In the genomic region with DNA sequence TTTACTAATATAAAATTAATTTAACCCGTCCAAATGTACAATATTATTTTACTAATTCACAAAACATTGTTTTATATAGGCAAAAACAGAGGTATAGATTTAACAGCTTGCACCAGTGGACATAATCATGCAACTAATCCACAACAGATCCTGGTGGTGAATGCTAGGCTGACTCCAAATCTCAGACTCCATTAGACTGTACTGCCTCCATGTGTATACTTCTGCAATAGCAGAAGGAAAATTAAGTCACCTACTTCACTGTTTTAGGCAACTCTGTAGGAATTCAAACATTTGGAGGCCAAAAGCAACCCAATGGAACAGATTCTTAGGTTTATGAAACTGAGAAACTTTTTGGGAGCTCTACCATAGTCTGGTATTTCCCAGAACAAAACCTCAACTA, we compare ENCODE assay signal across 9 cellular contexts. TPM values are rescaled to one million over a fixed set of nuclear protein-coding genes. Genes with fewer than 3 reads are reported as not detected.
DNase-seq lines count a peak whose midpoint lies in the region; ATAC-seq and TF ChIP-seq lines count a peak whose summit lies in the region.
"Had no signal": no experiment of that assay in that cellular context is flagged by ENCODE, and none has a peak within 500 bp of the region (broad histone marks: within the 10 kb centered on the region; RNA-seq: fewer than 3 reads in every experiment).

No MANE protein-coding gene starts in this region.

- H3K4me3 ChIP-seq in left ventricle myocardium inferior (no peak overlapping the region), right atrium auricular region (no peak overlapping the region), parathyroid adenoma (ENCODE audit: low read depth, low read length) (no peak overlapping the region)

- H3K36me3 ChIP-seq in left ventricle myocardium inferior (no peaks in the 10 kb centered on the region), right atrium auricular region (no peaks in the 10 kb centered on the region), parathyroid adenoma (ENCODE audit: control insufficient read depth, insufficient read depth, low read length) (no peaks in the 10 kb centered on the region)

- H3K27me3 Mint-ChIP-seq in effector memory CD8-positive, alpha-beta T cell = peaks cover 17 to 23% of the 10 kb centered on the region in 2 donors
- H3K27me3 Mint-ChIP-seq in activated CD4-positive, alpha-beta memory T cell treated with anti-CD3 and anti-CD28 coated beads, Interleukin-2, amount 10 ng/mL, durations not matched to agents 7 days and 5 days = peaks cover 10% of the 10 kb centered on the region

- H3K4me1 Mint-ChIP-seq in effector memory CD8-positive, alpha-beta T cell (ENCODE audit: low read depth in 2 of 2) = no peaks in the 10 kb centered on the region
- H3K4me1 Mint-ChIP-seq in activated CD4-positive, alpha-beta memory T cell treated with anti-CD3 and anti-CD28 coated beads, Interleukin-2, amount 10 ng/mL, durations not matched to agents 7 days and 5 days = no peaks in the 10 kb centered on the region

- TF ChIP-seq CTCF in left ventricle myocardium inferior (IDR thresholded peaks at IDR 0.05; ENCODE audit: borderline replicate concordance) (peak; percentile 46), right atrium auricular region (IDR thresholded peaks at IDR 0.05) (peak in 1 of 2 donors; percentile 57), parathyroid adenoma (IDR thresholded peaks at IDR 0.05) (peak; percentile 49)

- POLR2A ChIA-PET in activated CD4-positive, alpha-beta memory T cell treated with anti-CD3 and anti-CD28 coated beads, Interleukin-2, amount 10 ng/mL, durations not matched to agents 7 days and 5 days (lab: Charles Lee) = no interaction called here

- CTCF ChIA-PET in activated CD4-positive, alpha-beta memory T cell treated with anti-CD3 and anti-CD28 coated beads, Interleukin-2, amount 10 ng/mL, durations not matched to agents 7 days and 5 days (lab: Charles Lee) = interaction anchor here (1.0 to 1.6 kb wide), 2 partner anchors 101 to 158 kb away, joined by 3 to 4 read pairs; no protein-coding TSS in a partner anchor

- DNase-seq in left ventricle myocardium inferior (no peak), right atrium auricular region (ENCODE audit: low spot score) (no peak), NCI-H82 treated with DMSO at 0.1 percent for 48 hours (lab: John Stamatoyannopoulos, UW; ENCODE audit: unreplicated experiment) (peak; percentile 74), ecto neural progenitor cell (ENCODE audit: low spot score) (no peak)
- DNase-seq in effector memory CD8-positive, alpha-beta T cell = no peak
- no peak for DNase-seq in activated CD4-positive, alpha-beta memory T cell treated with anti-CD3 and anti-CD28 coated beads, Interleukin-2, amount 10 ng/mL, durations not matched to agents 7 days and 5 days

- no peak overlapping the region for H3K9ac ChIP-seq in parathyroid adenoma

- no peak overlapping the region for H3K27ac Mint-ChIP-seq in effector memory CD8-positive, alpha-beta T cell
- H3K27ac Mint-ChIP-seq in activated CD4-positive, alpha-beta memory T cell treated with anti-CD3 and anti-CD28 coated beads, Interleukin-2, amount 10 ng/mL, durations not matched to agents 7 days and 5 days = no peak overlapping the region

- H3K4me3 Mint-ChIP-seq in effector memory CD8-positive, alpha-beta T cell = no peak overlapping the region
- no peak overlapping the region for H3K4me3 Mint-ChIP-seq in activated CD4-positive, alpha-beta memory T cell treated with anti-CD3 and anti-CD28 coated beads, Interleukin-2, amount 10 ng/mL, durations not matched to agents 7 days and 5 days

- no peak overlapping the region for H3K4me2 ChIP-seq in parathyroid adenoma (ENCODE audit: low read length)

- no peaks in the 10 kb centered on the region for H3K4me1 ChIP-seq in left ventricle myocardium inferior
- no peaks in the 10 kb centered on the region for H3K4me1 ChIP-seq in right atrium auricular region
- no peaks in the 10 kb centered on the region for H3K4me1 ChIP-seq in parathyroid adenoma

- H3K79me2 ChIP-seq in parathyroid adenoma = no peaks in the 10 kb centered on the region

- peaks cover 3% of the 10 kb centered on the region for H3K36me3 Mint-ChIP-seq in effector memory CD8-positive, alpha-beta T cell (ENCODE audit: insufficient read depth)
- H3K36me3 Mint-ChIP-seq in activated CD4-positive, alpha-beta memory T cell treated with anti-CD3 and anti-CD28 coated beads, Interleukin-2, amount 10 ng/mL, durations not matched to agents 7 days and 5 days (ENCODE audit: low read depth) = no peaks in the 10 kb centered on the region

- H2AFZ ChIP-seq in parathyroid adenoma = no peak overlapping the region

- H3K9me3 ChIP-seq in left ventricle myocardium inferior (replicated peaks) = no peaks in the 10 kb centered on the region
- H3K9me3 ChIP-seq in right atrium auricular region = no peaks in the 10 kb centered on the region
- no peaks in the 10 kb centered on the region for H3K9me3 ChIP-seq in parathyroid adenoma (ENCODE audit: control insufficient read depth, low read length)

- H3K27me3 ChIP-seq in left ventricle myocardium inferior (ENCODE audit: low read depth) (peaks cover 4% of the 10 kb centered on the region), right atrium auricular region (no peaks in the 10 kb centered on the region), parathyroid adenoma (ENCODE audit: control insufficient read depth, insufficient read depth, low read length) (no peaks in the 10 kb centered on the region)

- H3K27ac ChIP-seq in left ventricle myocardium inferior (replicated peaks) = no peak overlapping the region
- H3K27ac ChIP-seq in right atrium auricular region = no peak overlapping the region
- no peak overlapping the region for H3K27ac ChIP-seq in parathyroid adenoma
- H3K27ac ChIP-seq: epithelial cell of prostate had no signal

- no peaks in the 10 kb centered on the region for H3K9me3 Mint-ChIP-seq in effector memory CD8-positive, alpha-beta T cell
- H3K9me3 Mint-ChIP-seq in activated CD4-positive, alpha-beta memory T cell treated with anti-CD3 and anti-CD28 coated beads, Interleukin-2, amount 10 ng/mL, durations not matched to agents 7 days and 5 days = no peaks in the 10 kb centered on the region

- intact Hi-C loops in left ventricle myocardium inferior (cut with micrococcal nuclease) = no loop called here

- ATAC-seq in HG02642 (IDR thresholded peaks at IDR 0.05; ENCODE audit: poor library complexity, unreplicated experiment) = peak; percentile 74
- peak; percentile 64 for ATAC-seq in effector memory CD8-positive, alpha-beta T cell (replicated peaks)

RNA-seq across cellular contexts. Expression of a gene that starts 30.0 kb away (rescaled TPM):
- 0.52 TPM for total RNA-seq in left ventricle myocardium inferior
- total RNA-seq in right atrium auricular region = under 1 TPM; 0.22 to 0.71 TPM
- total RNA-seq in activated CD4-positive, alpha-beta memory T cell treated with anti-CD3 and anti-CD28 coated beads, Interleukin-2, amount 10 ng/mL, durations not matched to agents 7 days and 5 days = under 1 TPM in 1 of 2 experiments, not detected in 1; 0.28 TPM

RNA-seq across cellular contexts. Expression of a gene that starts 39.7 kb away (rescaled TPM):
- total RNA-seq in left ventricle myocardium inferior (1.0 TPM), right atrium auricular region (1 to 10 TPM; 5.8 to 6.0 TPM)
- total RNA-seq in activated CD4-positive, alpha-beta memory T cell treated with anti-CD3 and anti-CD28 coated beads, Interleukin-2, amount 10 ng/mL, durations not matched to agents 7 days and 5 days = 10 to 100 TPM; 10.3 to 13.3 TPM
